Comparison of ENCODE assay signal across 31 cellular contexts in the genomic region with DNA sequence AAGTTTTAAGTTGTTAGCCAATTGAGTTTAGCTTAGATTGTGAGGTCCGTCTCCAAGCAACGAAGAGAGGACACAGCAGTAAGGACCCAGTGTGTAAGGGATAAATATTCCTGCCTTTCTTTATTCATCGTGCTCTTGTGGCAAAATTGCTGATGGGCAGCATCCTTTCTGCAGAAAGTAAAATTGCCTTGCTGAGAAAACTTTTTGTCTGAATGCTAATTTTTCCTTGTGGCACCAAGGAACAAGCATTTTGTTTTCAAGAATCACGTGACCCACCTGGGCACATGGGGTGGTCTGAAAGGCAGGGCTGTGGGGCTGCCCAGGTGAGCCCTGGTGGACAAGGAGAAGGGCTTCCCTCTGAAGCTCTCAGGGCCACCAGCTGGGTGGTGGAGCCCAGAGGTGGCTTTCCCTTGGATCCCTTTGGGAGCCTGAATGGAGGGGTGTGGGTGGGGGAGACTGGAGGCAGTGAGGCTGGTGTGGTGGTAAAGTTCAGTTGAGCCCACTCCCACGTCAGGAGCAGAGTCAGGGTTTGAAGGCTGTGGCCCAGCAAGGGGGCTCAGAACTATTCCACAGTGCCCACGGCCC. TPM values are rescaled to one million over a fixed set of nuclear protein-coding genes. Genes with fewer than 3 reads are reported as not detected.
DNase-seq lines count a peak whose midpoint lies in the region; ATAC-seq, FAIRE-seq and TF ChIP-seq lines count a peak whose summit lies in the region.
"Had no signal": no experiment of that assay in that cellular context is flagged by ENCODE, and none has a peak within 500 bp of the region (broad histone marks: within the 10 kb centered on the region; RNA-seq: fewer than 3 reads in every experiment).

No MANE protein-coding gene starts in this region.

- TF ChIP-seq EP300 in HepG2 (IDR thresholded peaks at IDR 0.05; ENCODE audit: low read depth in 2 of 2, low read length in 2 of 2) (no peak), HepG2 (CRISPR knock-in tag; IDR thresholded peaks at IDR 0.05; ENCODE audit: borderline replicate concordance) (no peak)

- no peak overlapping the region for H2AFZ ChIP-seq in HepG2 (ENCODE audit: low read length)
- no peak overlapping the region for H2AFZ ChIP-seq in Karpas-422 (ENCODE audit: low read length)
- H2AFZ ChIP-seq: GM23248, PC-9 had no signal

- peaks cover 26% of the 10 kb centered on the region for H3K9me3 ChIP-seq in HepG2 (ENCODE audit: low read length)
- peaks cover 0 to 5% (median 2%) of the 10 kb centered on the region in 4 donors for H3K9me3 ChIP-seq in right lobe of liver
- H3K9me3 ChIP-seq in Karpas-422 (ENCODE audit: low read length): peaks cover 14% of the 10 kb centered on the region

- no peak for DNase-seq in HepG2 (ENCODE audit: low spot score)
- no peak for DNase-seq in right lobe of liver
- peak; percentile 20 for DNase-seq in NB4 (ENCODE audit: low read depth)
- DNase-seq in endothelial cell (ENCODE audit: low spot score): no peak
- DNase-seq in effector CD4-positive, alpha-beta T cell: no peak
- no peak for DNase-seq in AML-193 (lab: John Stamatoyannopoulos, UW)
- DNase-seq in Karpas-422: no peak
- DNase-seq: 8988T; C1 segment of cervical spinal cord; CD4-positive, alpha-beta memory T cell; COR-L47; DMS53; GM23248; H7; HFFc6; NCI-H1092; NCI-H1417 treated with DMSO at 0.1 percent for 48 hours; NCI-H1694 treated with DMSO at 0.1 percent for 48 hours; NCI-H2081; NCI-H226; NCI-H510A; NCI-H748 treated with DMSO at 0.1 percent for 48 hours; PC-9; T-helper 1 cell had no signal

- 26% methylated on average over 4 of the region's 6 CpGs for WGBS in HepG2 (ENCODE audit: low lambda C conversion rate)
- WGBS in right lobe of liver (ENCODE audit: insufficient coverage, low coverage, low lambda C conversion rate, missing lambda C conversion rate): 86% methylated on average over 4 of the region's 6 CpGs

- H3K9ac ChIP-seq in HepG2 (ENCODE audit: insufficient read depth, low read depth, low read length): no peak overlapping the region
- no peak overlapping the region for H3K9ac ChIP-seq in Karpas-422 (ENCODE audit: low read length)
- H3K9ac ChIP-seq: GM23248, KMS-11 had no signal

- no peak overlapping the region for H3K27ac Mint-ChIP-seq in endothelial cell (ENCODE audit: unreplicated experiment)
- H3K27ac Mint-ChIP-seq: CD4-positive, alpha-beta memory T cell; HFFc6 had no signal

- H3K79me2 ChIP-seq in HepG2 (ENCODE audit: insufficient read depth, low read length) (no peaks in the 10 kb centered on the region), Karpas-422 (ENCODE audit: low read length) (no peaks in the 10 kb centered on the region)

- no peak overlapping the region for H3K4me3 ChIP-seq in HepG2 (replicated peaks in 1 of 3; ENCODE audit: insufficient read depth in 1 of 3, low read depth in 2 of 3, low read length in 3 of 3)
- H3K4me3 ChIP-seq in right lobe of liver: no peak overlapping the region
- no peak overlapping the region for H3K4me3 ChIP-seq in NB4 (ENCODE audit: low read depth, low read length)
- no peak overlapping the region for H3K4me3 ChIP-seq in Karpas-422 (ENCODE audit: low read length)
- H3K4me3 ChIP-seq: GM23248, PC-9, SJSA1 had no signal

- H3K36me3 ChIP-seq in HepG2 (replicated peaks in 1 of 2; ENCODE audit: control insufficient read depth in 1 of 2, insufficient read depth in 2 of 2, low read length in 2 of 2) (no peaks in the 10 kb centered on the region), right lobe of liver (no peaks in the 10 kb centered on the region), Karpas-422 (ENCODE audit: insufficient read depth, low read length) (no peaks in the 10 kb centered on the region; the same call in 1 of the 2 replicates)
- H3K36me3 ChIP-seq: SJSA1 had no signal

- TF ChIP-seq POLR2A in HepG2 (IDR thresholded peaks at IDR 0.05; ENCODE audit: insufficient read depth in 1 of 2, low read depth in 2 of 2, low read length in 2 of 2): no peak
- TF ChIP-seq POLR2A in right lobe of liver (IDR thresholded peaks at IDR 0.05): no peak
- TF ChIP-seq POLR2A in NB4 (IDR thresholded peaks at IDR 0.05; ENCODE audit: extremely low read depth, insufficient read length): no peak

- H3K36me3 Mint-ChIP-seq in endothelial cell (ENCODE audit: low read depth, unreplicated experiment): peaks cover 43% of the 10 kb centered on the region

- H4K20me1 ChIP-seq in HepG2 (ENCODE audit: insufficient read depth, low read length) (no peaks in the 10 kb centered on the region), Karpas-422 (ENCODE audit: insufficient read depth, low read depth, low read length) (no peaks in the 10 kb centered on the region)

- no peak for FAIRE-seq in HepG2 (lab: Jason Lieb, UNC)

- H3K27me3 Mint-ChIP-seq in endothelial cell (ENCODE audit: unreplicated experiment): peaks cover 21% of the 10 kb centered on the region

- TF ChIP-seq CTCF in HepG2 (CRISPR knock-in tag; IDR thresholded peaks at IDR 0.05) (no peak), right lobe of liver (IDR thresholded peaks at IDR 0.05) (no peak), NB4 (IDR thresholded peaks at IDR 0.05; ENCODE audit: low read depth, low read length) (no peak), endothelial cell (IDR thresholded peaks at IDR 0.05; ENCODE audit: unreplicated experiment) (no peak)

- peak overlapping the region; percentile 34; the same call in 1 of the 2 replicates for H3K4me2 ChIP-seq in HepG2 (ENCODE audit: low read depth, low read length)
- H3K4me2 ChIP-seq in Karpas-422 (ENCODE audit: low read depth, low read length, poor library complexity, severe bottlenecking): no peak overlapping the region
- H3K4me2 ChIP-seq: KMS-11, PC-9 had no signal

- POLR2A ChIA-PET in HepG2 (lab: Yijun Ruan, JAX): interaction anchor here (0.7 kb wide), 1 partner anchor 15 kb away, joined by 3 read pairs; no protein-coding TSS in a partner anchor

- H3K4me1 Mint-ChIP-seq in endothelial cell (ENCODE audit: unreplicated experiment): no peaks in the 10 kb centered on the region
- H3K4me1 Mint-ChIP-seq: CD4-positive, alpha-beta memory T cell had no signal

- in situ Hi-C loops in HepG2 (cut with HindIII; ENCODE audit: extremely low pct_ligation_motif_present, low pct_unique_long_range_greater_than_20kb): no loop called here

- ATAC-seq in HepG2 (no peak), right lobe of liver (no peak), HG03457 (IDR thresholded peaks at IDR 0.05; ENCODE audit: unreplicated experiment) (no peak)
- ATAC-seq: Right ventricle myocardium inferior had no signal

- H3K9me2 ChIP-seq in Karpas-422 (replicated peaks; ENCODE audit: insufficient read depth, low read length): no peaks in the 10 kb centered on the region

- peak overlapping the region; percentile 28 for H3K4me3 Mint-ChIP-seq in endothelial cell (ENCODE audit: unreplicated experiment)
- H3K4me3 Mint-ChIP-seq: CD4-positive, alpha-beta memory T cell; HFFc6 had no signal

- intact Hi-C loops in HepG2 (cut with micrococcal nuclease; ENCODE audit: unreplicated experiment) (no loop called here), right lobe of liver (cut with DNase I) (no loop called here)

- TF ChIP-seq RAD21 in HepG2 (CRISPR knock-in tag; IDR thresholded peaks at IDR 0.05): no peak

- H3K9me3 Mint-ChIP-seq in endothelial cell (ENCODE audit: unreplicated experiment): peaks cover 26% of the 10 kb centered on the region

- no TSS peak for BruUV-seq in HepG2 (replicated peaks; lab: Mats Ljungman, UMichigan)

- peaks cover 0 to 2% of the 10 kb centered on the region in 2 experiments; a peak in 1 of 5 replicates for H3K27me3 ChIP-seq in HepG2 (ENCODE audit: control insufficient read depth in 1 of 2, insufficient read depth in 2 of 2, low read length in 2 of 2)
- H3K27me3 ChIP-seq in right lobe of liver: no peaks in the 10 kb centered on the region
- H3K27me3 ChIP-seq in Karpas-422 (ENCODE audit: low read length): no peaks in the 10 kb centered on the region
- H3K27me3 ChIP-seq: SJSA1 had no signal

- H3K4me1 ChIP-seq in HepG2 (ENCODE audit: insufficient read depth, low read length) (0 out of 2 replicates have a peak, but pooled peaks cover 8% of the 10 kb centered on the region), right lobe of liver (no peaks in the 10 kb centered on the region), Karpas-422 (ENCODE audit: low read length) (no peaks in the 10 kb centered on the region)
- H3K4me1 ChIP-seq: SJSA1 had no signal

- H3K27ac ChIP-seq in HepG2 (ENCODE audit: extremely low read length, insufficient read depth, low read length) (no peak overlapping the region), right lobe of liver (no peak overlapping the region), Karpas-422 (ENCODE audit: low read length) (no peak overlapping the region)
- H3K27ac ChIP-seq: GM23248, KMS-11, PC-9, SJSA1 had no signal

- CTCF ChIA-PET in HepG2 (lab: Yijun Ruan, JAX; ENCODE audit: low intra/inter-chr PET ratio, low total read pairs): no interaction called here

RNA-seq across cellular contexts. Expression of gene TMCC1, which starts 24.0 kb away (rescaled TPM):
- total RNA-seq in HepG2 (2016; rRNA removed; fragmentation: Illumina TruSeq; extraction: Trizol): 12.1 and 14.8 TPM in 2 replicates
- total RNA-seq in HepG2 (2016; cell fraction: cytosol; rRNA removed; fragmentation: Illumina TruSeq; extraction: Trizol; ENCODE audit: low read depth): 31.5 and 32.2 TPM in 2 replicates
- total RNA-seq in HepG2 (2016; cell fraction: insoluble cytoplasmic fraction; rRNA removed; fragmentation: Illumina TruSeq; extraction: Trizol): 13.6 and 13.9 TPM in 2 replicates
- total RNA-seq in HepG2 (2016; cell fraction: membrane; rRNA removed; fragmentation: Illumina TruSeq; extraction: Trizol): 19.2 and 21.3 TPM in 2 replicates
- 13.3 and 21.7 TPM in 2 replicates for total RNA-seq in HepG2 (2016; cell fraction: nucleus; rRNA removed; fragmentation: Illumina TruSeq; extraction: Trizol)
- 264 and 329 TPM in 2 replicates for polyA plus RNA-seq in HepG2 (2011; rRNA removed)
- 53.3 and 78.4 TPM in 2 replicates for polyA plus RNA-seq in HepG2 (2011; cell fraction: cytosol; rRNA removed)
- 43.5 and 164 TPM in 2 replicates for polyA plus RNA-seq in HepG2 (2011; cell fraction: nucleus; rRNA removed)
- 328 and 350 TPM in 2 replicates for polyA plus RNA-seq in HepG2 (2012)
- 4.5 and 7.9 TPM in 2 replicates for polyA plus RNA-seq in HepG2 (2016; cell fraction: cytosol; fragmentation: Illumina TruSeq; extraction: Trizol; ENCODE audit: low read depth)
- polyA plus RNA-seq in HepG2 (2016; cell fraction: insoluble cytoplasmic fraction; fragmentation: Illumina TruSeq; extraction: Trizol; ENCODE audit: low read depth): 15.0 and 19.4 TPM in 2 replicates
- polyA plus RNA-seq in HepG2 (2016; cell fraction: membrane; fragmentation: Illumina TruSeq; extraction: Trizol; ENCODE audit: low read depth): 13.3 and 13.8 TPM in 2 replicates
- 9.7 and 13.0 TPM in 2 replicates for polyA plus RNA-seq in HepG2 (2016; cell fraction: nucleus; fragmentation: Illumina TruSeq; extraction: Trizol; ENCODE audit: insufficient read depth, low read depth)
- 20.3 and 122 TPM in 2 replicates for polyA minus RNA-seq in HepG2 (2011; rRNA and poly(A)+ RNA removed; ENCODE audit: low replicate concordance)
- polyA minus RNA-seq in HepG2 (2011; cell fraction: cytosol; rRNA and poly(A)+ RNA removed): 191 and 214 TPM in 2 replicates
- polyA minus RNA-seq in HepG2 (2011; cell fraction: nucleus; rRNA and poly(A)+ RNA removed): 100 and 245 TPM in 2 replicates
- 100 to 1,000 TPM in 1 of 6 experiments, 10 to 100 TPM in 5; 21.7 to 124 (median 25.2) TPM for total RNA-seq in right lobe of liver
- 50.9 TPM for total RNA-seq in endothelial cell (ENCODE audit: unreplicated experiment)
- 14.1 and 23.0 TPM in 2 replicates for total RNA-seq in Karpas-422 (2014; rRNA removed; shearing (Covaris generic); ENCODE audit: low replicate concordance)

RNA-seq across cellular contexts. Expression of gene TRH, which starts 57.0 kb away (rescaled TPM):
- total RNA-seq in HepG2 (2016; rRNA removed; fragmentation: Illumina TruSeq; extraction: Trizol) (not detected in 2 replicates), right lobe of liver (not detected), endothelial cell (ENCODE audit: unreplicated experiment) (0.49 TPM)
- total RNA-seq in HepG2 (2016; cell fraction: cytosol; rRNA removed; fragmentation: Illumina TruSeq; extraction: Trizol; ENCODE audit: low read depth): not detected in 2 replicates
- total RNA-seq in HepG2 (2016; cell fraction: insoluble cytoplasmic fraction; rRNA removed; fragmentation: Illumina TruSeq; extraction: Trizol): not detected in 2 replicates
- total RNA-seq in HepG2 (2016; cell fraction: membrane; rRNA removed; fragmentation: Illumina TruSeq; extraction: Trizol): not detected in 2 replicates
- total RNA-seq in HepG2 (2016; cell fraction: nucleus; rRNA removed; fragmentation: Illumina TruSeq; extraction: Trizol): not detected in 2 replicates
- not detected in 2 replicates for polyA plus RNA-seq in HepG2 (2011; rRNA removed)
- not detected in 2 replicates for polyA plus RNA-seq in HepG2 (2011; cell fraction: cytosol; rRNA removed)
- not detected in 2 replicates for polyA plus RNA-seq in HepG2 (2011; cell fraction: nucleus; rRNA removed)
- not detected in 2 replicates for polyA plus RNA-seq in HepG2 (2012)
- polyA plus RNA-seq in HepG2 (2016; cell fraction: cytosol; fragmentation: Illumina TruSeq; extraction: Trizol; ENCODE audit: low read depth): not detected in 2 replicates
- not detected in 2 replicates for polyA plus RNA-seq in HepG2 (2016; cell fraction: insoluble cytoplasmic fraction; fragmentation: Illumina TruSeq; extraction: Trizol; ENCODE audit: low read depth)
- not detected in 2 replicates for polyA plus RNA-seq in HepG2 (2016; cell fraction: membrane; fragmentation: Illumina TruSeq; extraction: Trizol; ENCODE audit: low read depth)
- not detected in 2 replicates for polyA plus RNA-seq in HepG2 (2016; cell fraction: nucleus; fragmentation: Illumina TruSeq; extraction: Trizol; ENCODE audit: insufficient read depth, low read depth)
- not detected in 2 replicates for polyA minus RNA-seq in HepG2 (2011; rRNA and poly(A)+ RNA removed; ENCODE audit: low replicate concordance)
- polyA minus RNA-seq in HepG2 (2011; cell fraction: cytosol; rRNA and poly(A)+ RNA removed): not detected in 2 replicates
- not detected in 2 replicates for polyA minus RNA-seq in HepG2 (2011; cell fraction: nucleus; rRNA and poly(A)+ RNA removed)
- total RNA-seq in Karpas-422 (2014; rRNA removed; shearing (Covaris generic); ENCODE audit: low replicate concordance): not detected in 2 replicates
- total RNA-seq: CD4-positive, alpha-beta memory T cell; Daoy; G401; GM23248; HFFc6; PC-9; Right ventricle myocardium inferior; RPMI7951; SJSA1 had no signal
- polyA plus RNA-seq: CD4-positive, alpha-beta memory T cell had no signal
